Comparison of ENCODE assay signal across 11 cellular contexts in the genomic region with DNA sequence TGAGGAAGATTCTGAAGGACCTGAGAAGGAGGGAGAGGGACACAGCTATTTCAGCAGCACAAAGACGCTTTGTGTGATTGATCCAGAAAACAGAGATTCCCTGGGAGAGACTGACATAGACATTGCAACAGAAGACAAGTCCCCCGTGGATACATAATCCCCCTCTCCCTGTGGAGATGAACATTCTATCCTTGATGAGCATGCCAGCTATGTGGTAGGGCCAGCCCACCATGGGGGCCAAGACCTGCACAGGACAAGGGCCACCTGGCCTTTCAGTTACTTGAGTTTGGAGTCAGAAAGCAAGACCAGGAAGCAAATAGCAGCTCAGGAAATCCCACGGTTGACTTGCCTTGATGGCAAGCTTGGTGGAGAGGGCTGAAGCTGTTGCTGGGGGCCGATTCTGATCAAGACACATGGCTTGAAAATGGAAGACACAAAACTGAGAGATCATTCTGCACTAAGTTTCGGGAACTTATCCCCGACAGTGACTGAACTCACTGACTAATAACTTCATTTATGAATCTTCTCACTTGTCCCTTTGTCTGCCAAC.
DNase-seq lines count a peak whose midpoint lies in the region; ATAC-seq and TF ChIP-seq lines count a peak whose summit lies in the region.
"Had no signal": no experiment of that assay in that cellular context is flagged by ENCODE, and none has a peak within 500 bp of the region (broad histone marks: within the 10 kb centered on the region; RNA-seq: fewer than 3 reads in every experiment).

No MANE protein-coding gene starts in this region.

- ATAC-seq in right cardiac atrium (no peak), left cardiac atrium (no peak), activated B cell treated with CpG ODN at 0.5 μM for 24 hours (ENCODE audit: low read depth) (no peak), lower lobe of right lung (no peak), upper lobe of right lung (no peak), GM18861 (IDR thresholded peaks at IDR 0.05; ENCODE audit: unreplicated experiment) (no peak)
- ATAC-seq: PC-3 had no signal

- CTCF ChIA-PET in activated B cell treated with CpG ODN at 0.5 μM for 24 hours (lab: Charles Lee) = interaction anchor here (1.3 to 16.8 kb wide), 3 partner anchors 30 to 72 kb away, joined by 3 to 182 read pairs (median 4); no protein-coding TSS in a partner anchor

- H3K4me3 ChIP-seq in right cardiac atrium (ENCODE audit: low read length) (no peak overlapping the region), lower lobe of right lung (no peak overlapping the region), upper lobe of right lung (no peak overlapping the region)

- POLR2A ChIA-PET in activated B cell treated with CpG ODN at 0.5 μM for 24 hours (lab: Charles Lee) = interaction anchor here (0.9 to 16.7 kb wide), 9 partner anchors 8 to 90 kb away, joined by 3 to 279 read pairs (median 7); no protein-coding TSS in a partner anchor

- intact Hi-C loops in right cardiac atrium (cut with DNase I) (no loop called here), left cardiac atrium (cut with DNase I) (loop anchor here in 1 of 2 donors (10.0 kb wide), 1 partner anchor 62 kb away; no protein-coding TSS in a partner anchor), activated B cell treated with CpG ODN at 0.5 μM for 24 hours (cut with micrococcal nuclease) (loop anchor here (5.0 to 10.0 kb wide), 4 partner anchors 552 to 1312 kb away; a partner anchor contains a TSS), lower lobe of right lung (cut with DNase I) (no loop called here), upper lobe of right lung (cut with DNase I) (no loop called here)

- DNase-seq in right cardiac atrium (peak in 1 of 3 donors; percentile 38), left cardiac atrium (no peak), activated B cell treated with CpG ODN at 0.5 μM for 24 hours (no peak), lower lobe of right lung (no peak), upper lobe of right lung (no peak), NCI-H146 (lab: John Stamatoyannopoulos, UW) (no peak), NOMO-1 (lab: John Stamatoyannopoulos, UW; ENCODE audit: unreplicated experiment in 2 of 2) (no peak)
- DNase-seq: islet precursor cell, PC-3 had no signal

- H3K27me3 Mint-ChIP-seq in activated B cell treated with CpG ODN at 0.5 μM for 24 hours = no peaks in the 10 kb centered on the region

- WGBS in right cardiac atrium = 82% methylated on average over 6 of the region's 6 CpGs

- H3K36me3 Mint-ChIP-seq in activated B cell treated with CpG ODN at 0.5 μM for 24 hours (ENCODE audit: low read depth) = peaks cover 54% of the 10 kb centered on the region

- peaks cover 91% of the 10 kb centered on the region for H3K4me1 Mint-ChIP-seq in activated B cell treated with CpG ODN at 0.5 μM for 24 hours

- H3K9me3 Mint-ChIP-seq in activated B cell treated with CpG ODN at 0.5 μM for 24 hours = no peaks in the 10 kb centered on the region

- TF ChIP-seq CTCF in activated B cell treated with CpG ODN at 0.5 μM for 24 hours (IDR thresholded peaks at IDR 0.05) (no peak), lower lobe of right lung (IDR thresholded peaks at IDR 0.05) (no peak), upper lobe of right lung (IDR thresholded peaks at IDR 0.05) (no peak)

- peak overlapping the region; percentile 61 for H3K27ac ChIP-seq in right cardiac atrium (ENCODE audit: low read length)
- H3K27ac ChIP-seq in lower lobe of right lung = peak overlapping the region; percentile 65
- H3K27ac ChIP-seq in upper lobe of right lung = peak overlapping the region; percentile 24
- H3K27ac ChIP-seq: C4-2B had no signal

- H3K9me3 ChIP-seq in right cardiac atrium (ENCODE audit: control insufficient read depth, low read length) (no peaks in the 10 kb centered on the region), lower lobe of right lung (no peaks in the 10 kb centered on the region), upper lobe of right lung (no peaks in the 10 kb centered on the region)

- H3K4me1 ChIP-seq in right cardiac atrium (ENCODE audit: control insufficient read depth, insufficient read depth, low read length) = peaks cover 13% of the 10 kb centered on the region
- H3K4me1 ChIP-seq in lower lobe of right lung = peaks cover 55% of the 10 kb centered on the region
- peaks cover 31% of the 10 kb centered on the region for H3K4me1 ChIP-seq in upper lobe of right lung

- H3K4me3 Mint-ChIP-seq in activated B cell treated with CpG ODN at 0.5 μM for 24 hours = peak overlapping the region; percentile 52

- peaks cover 41% of the 10 kb centered on the region for H3K36me3 ChIP-seq in lower lobe of right lung
- H3K36me3 ChIP-seq in upper lobe of right lung = peaks cover 37% of the 10 kb centered on the region

- H3K27ac Mint-ChIP-seq in activated B cell treated with CpG ODN at 0.5 μM for 24 hours = peak overlapping the region; percentile 93

- H3K27me3 ChIP-seq in right cardiac atrium (ENCODE audit: control insufficient read depth, insufficient read depth) (no peaks in the 10 kb centered on the region), lower lobe of right lung (ENCODE audit: low read depth) (no peaks in the 10 kb centered on the region), upper lobe of right lung (no peaks in the 10 kb centered on the region)
